In the genomic region with DNA sequence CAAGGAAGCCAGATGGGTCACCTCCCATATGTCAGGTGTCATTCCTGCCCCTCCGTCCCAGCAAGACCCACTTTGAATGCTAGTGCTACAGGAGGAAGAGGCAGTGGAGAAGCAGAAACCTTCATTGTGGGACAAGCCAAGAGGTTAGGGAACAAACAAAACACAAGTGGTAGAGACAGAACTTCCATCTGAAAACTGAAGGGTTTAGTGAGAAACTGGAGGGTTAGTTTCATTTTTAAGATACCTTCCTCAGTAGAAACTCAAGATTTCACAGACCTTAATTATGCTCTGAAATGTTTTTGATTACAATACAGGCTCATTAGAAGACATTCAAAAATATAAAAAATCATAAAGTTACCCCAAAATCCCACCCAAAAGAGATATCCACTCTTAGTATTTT, we compare ENCODE assay signal across 9 cellular contexts. TPM values are rescaled to one million over a fixed set of nuclear protein-coding genes. Genes with fewer than 3 reads are reported as not detected.
DNase-seq lines count a peak whose midpoint lies in the region; ATAC-seq and TF ChIP-seq lines count a peak whose summit lies in the region.
"Had no signal": no experiment of that assay in that cellular context is flagged by ENCODE, and none has a peak within 500 bp of the region (broad histone marks: within the 10 kb centered on the region; RNA-seq: fewer than 3 reads in every experiment).

No MANE protein-coding gene starts in this region.

- CTCF ChIA-PET in AG04450 (lab: Charles Lee): interaction anchor here (1.7 to 3.4 kb wide), 2 partner anchors 15 to 19 kb away, joined by 10 to 18 read pairs; no protein-coding TSS in a partner anchor

- ATAC-seq in HG03354 (IDR thresholded peaks at IDR 0.05; ENCODE audit: poor library complexity, severe bottlenecking, unreplicated experiment) (peak; percentile 24), HG02884 (IDR thresholded peaks at IDR 0.05; ENCODE audit: unreplicated experiment) (no peak)
- ATAC-seq in natural killer cell treated with Interleukin-12 subunit alpha and Interleukin-12 subunit beta and Interleukin-15 and Interleukin-18, amount 100 ng/mL, for 72 hours: no peak

- H3K4me3 Mint-ChIP-seq in natural killer cell treated with Interleukin-12 subunit alpha and Interleukin-12 subunit beta and Interleukin-15 and Interleukin-18, amount 100 ng/mL, for 72 hours: peak overlapping the region; percentile 54
- H3K4me3 Mint-ChIP-seq: activated T-helper 1 cell treated with anti-CD3 and anti-CD28 coated beads, Interleukin-12 subunit alpha, Interleukin-12 subunit beta, Interleukin-2, Interleukin-4 antibody, amounts not matched to agents 30 ng/mL and 10 ng/mL and 1 ng/mL, durations not matched to agents 14 hours and 24 hours and 36 hours had no signal

- H3K9me3 ChIP-seq in AG04450 (ENCODE audit: control insufficient read depth, insufficient read depth, low read length): no peaks in the 10 kb centered on the region

- H3K9me3 Mint-ChIP-seq in natural killer cell treated with Interleukin-12 subunit alpha and Interleukin-12 subunit beta and Interleukin-15 and Interleukin-18, amount 100 ng/mL, for 72 hours: no peaks in the 10 kb centered on the region
- H3K9me3 Mint-ChIP-seq: activated T-helper 1 cell treated with anti-CD3 and anti-CD28 coated beads, Interleukin-12 subunit alpha, Interleukin-12 subunit beta, Interleukin-2, Interleukin-4 antibody, amounts not matched to agents 30 ng/mL and 10 ng/mL and 1 ng/mL, durations not matched to agents 14 hours and 24 hours and 36 hours had no signal

- no peaks in the 10 kb centered on the region for H3K27me3 ChIP-seq in AG04450 (ENCODE audit: control insufficient read depth, insufficient read depth, low read length)

- TF ChIP-seq CTCF in AG04450 (IDR thresholded peaks at IDR 0.05; ENCODE audit: low read depth, low read length): no peak

- H3K27me3 Mint-ChIP-seq in natural killer cell treated with Interleukin-12 subunit alpha and Interleukin-12 subunit beta and Interleukin-15 and Interleukin-18, amount 100 ng/mL, for 72 hours: no peaks in the 10 kb centered on the region

- POLR2A ChIA-PET in AG04450 (lab: Yijun Ruan, JAX): interaction anchor here (0.8 to 1.1 kb wide), 2 partner anchors 60 to 117 kb away, joined by 3 to 5 read pairs; a partner anchor contains a TSS

- H3K27ac ChIP-seq in AG04450 (ENCODE audit: low read depth, low read length) (peak overlapping the region; percentile 12), caudate nucleus (ENCODE audit: low read depth, low read length) (peak overlapping the region; percentile 95)

- H3K4me3 ChIP-seq in AG04450 (ENCODE audit: low read depth, low read length): no peak overlapping the region; the same call in 1 of the 2 replicates

- H3K36me3 Mint-ChIP-seq in natural killer cell treated with Interleukin-12 subunit alpha and Interleukin-12 subunit beta and Interleukin-15 and Interleukin-18, amount 100 ng/mL, for 72 hours: no peaks in the 10 kb centered on the region

- H3K4me1 Mint-ChIP-seq in natural killer cell treated with Interleukin-12 subunit alpha and Interleukin-12 subunit beta and Interleukin-15 and Interleukin-18, amount 100 ng/mL, for 72 hours (ENCODE audit: low read depth in 2 of 2): peaks cover 20 to 28% of the 10 kb centered on the region in 2 donors

- no peak for DNase-seq in AG04450 (ENCODE audit: low read depth, low spot score)
- DNase-seq in caudate nucleus (lab: John Stamatoyannopoulos, UW): no peak
- DNase-seq in natural killer cell treated with Interleukin-12 subunit alpha and Interleukin-12 subunit beta and Interleukin-15 and Interleukin-18, amount 100 ng/mL, for 72 hours (ENCODE audit: low spot score): no peak
- no peak for DNase-seq in posterior vena cava (ENCODE audit: low spot score)
- no peak for DNase-seq in activated CD8-positive, alpha-beta memory T cell treated with anti-CD3 and anti-CD28 coated beads, Interleukin-2, amount 50 U/mL, for 48 hours
- no peak for DNase-seq in NCI-H2227 treated with DMSO at 0.1 percent for 48 hours (lab: John Stamatoyannopoulos, UW)

- intact Hi-C loops in posterior vena cava (cut with DNase I): loop anchor here in 1 of 2 donors (10.0 kb wide), 1 partner anchor 58 kb away; a partner anchor contains a TSS

- H3K27ac Mint-ChIP-seq in natural killer cell treated with Interleukin-12 subunit alpha and Interleukin-12 subunit beta and Interleukin-15 and Interleukin-18, amount 100 ng/mL, for 72 hours: peak overlapping the region; percentile 70 to 92
- H3K27ac Mint-ChIP-seq: activated T-helper 1 cell treated with anti-CD3 and anti-CD28 coated beads, Interleukin-12 subunit alpha, Interleukin-12 subunit beta, Interleukin-2, Interleukin-4 antibody, amounts not matched to agents 30 ng/mL and 10 ng/mL and 1 ng/mL, durations not matched to agents 14 hours and 24 hours and 36 hours had no signal

RNA-seq across cellular contexts. Expression of a gene that starts 24.3 kb away (rescaled TPM):
- polyA plus RNA-seq in AG04450 (2011; rRNA removed): 8.1 and 12.6 TPM in 2 replicates
- 5.7 and 13.1 TPM in 2 replicates for polyA minus RNA-seq in AG04450 (2011; rRNA and poly(A)+ RNA removed)
- 10 to 100 TPM; 14.9 to 16.6 TPM for total RNA-seq in natural killer cell treated with Interleukin-12 subunit alpha and Interleukin-12 subunit beta and Interleukin-15 and Interleukin-18, amount 100 ng/mL, for 72 hours
- total RNA-seq in posterior vena cava: 10 to 100 TPM; 12.0 to 13.4 TPM

RNA-seq across cellular contexts. Expression of a gene that starts 24.4 kb away (rescaled TPM):
- 2.8 and 3.6 TPM in 2 replicates for polyA plus RNA-seq in AG04450 (2011; rRNA removed)
- 1.4 and 4.0 TPM in 2 replicates for polyA minus RNA-seq in AG04450 (2011; rRNA and poly(A)+ RNA removed)
- total RNA-seq in natural killer cell treated with Interleukin-12 subunit alpha and Interleukin-12 subunit beta and Interleukin-15 and Interleukin-18, amount 100 ng/mL, for 72 hours: 10 to 100 TPM; 14.2 to 15.4 TPM
- total RNA-seq in posterior vena cava: 1 to 10 TPM; 3.3 to 3.6 TPM
